In the genomic region with DNA sequence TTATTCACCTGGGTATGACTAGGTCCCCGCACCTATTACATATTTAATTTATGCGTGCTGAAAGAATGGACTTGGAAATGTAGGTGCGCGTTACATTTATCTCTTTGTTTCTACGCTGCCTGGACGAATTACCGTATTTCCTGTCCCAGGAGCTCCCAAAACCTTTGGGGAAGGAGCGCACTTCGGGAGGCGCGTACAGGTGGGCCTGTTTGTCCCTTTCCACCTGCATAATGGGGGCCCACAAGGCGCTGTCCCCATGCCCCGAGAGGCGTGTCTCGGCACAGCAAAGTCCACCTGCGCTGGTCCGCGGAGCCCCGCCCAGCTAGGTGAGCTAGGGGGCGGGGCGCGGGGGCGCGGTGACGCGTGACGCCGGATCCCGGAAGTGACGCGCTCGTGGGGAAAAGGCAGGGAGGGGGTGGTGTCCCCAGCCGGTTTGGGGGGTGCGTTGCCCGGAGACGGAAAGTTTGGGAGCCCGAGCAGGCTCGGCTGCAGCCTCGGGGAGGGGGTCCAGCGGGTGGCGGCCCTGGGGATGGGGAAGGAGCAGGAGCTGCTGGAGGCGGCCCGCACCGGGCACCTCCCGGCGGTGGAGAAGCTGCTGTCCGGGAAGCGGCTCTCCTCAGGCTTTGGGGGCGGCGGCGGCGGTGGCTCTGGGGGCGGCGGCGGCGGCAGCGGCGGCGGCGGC, we compare ENCODE assay signal across 1 cellular context.
TF ChIP-seq lines count a peak whose summit lies in the region.

ANKS1A (plus strand) TSS at position 382 of the 682 bp plus-strand sequence; CDS start at position 530, 148 bp downstream.

TF ChIP-seq in GM12878, 131 proteins besides CTCF, POLR2A, EP300 and RAD21 (continues in another document):
- no peak for TF ChIP-seq KAT2A (conservative IDR thresholded peaks at IDR 0.05; ENCODE audit: control insufficient read depth, low read depth, low read length)
- TF ChIP-seq ZBTB33 (IDR thresholded peaks at IDR 0.05), result no peak
- no peak for TF ChIP-seq ZNF687 (IDR thresholded peaks at IDR 0.05)
- TF ChIP-seq NKRF (conservative IDR thresholded peaks at IDR 0.05), result peak; percentile 70; the same call in 1 of the 2 replicates
- no peak for TF ChIP-seq NFIC (IDR thresholded peaks at IDR 0.05; ENCODE audit: low read depth, low read length)
- peak; percentile 65; the same call in 1 of the 2 replicates for TF ChIP-seq GATAD2B (conservative IDR thresholded peaks at IDR 0.05; ENCODE audit: low read depth)
- TF ChIP-seq STAT1 (conservative IDR thresholded peaks at IDR 0.05), result no peak
- peak; percentile 21 for TF ChIP-seq E4F1 (IDR thresholded peaks at IDR 0.05; ENCODE audit: borderline replicate concordance, partially characterized antibody)
- no peak; the same call in 1 of the 2 replicates for TF ChIP-seq BACH1 (IDR thresholded peaks at IDR 0.05; ENCODE audit: borderline replicate concordance)
- no peak for TF ChIP-seq BCL3 (IDR thresholded peaks at IDR 0.05; ENCODE audit: borderline replicate concordance, insufficient read depth, low read depth, low read length, poor library complexity, severe bottlenecking)
- TF ChIP-seq, protein P1, sequence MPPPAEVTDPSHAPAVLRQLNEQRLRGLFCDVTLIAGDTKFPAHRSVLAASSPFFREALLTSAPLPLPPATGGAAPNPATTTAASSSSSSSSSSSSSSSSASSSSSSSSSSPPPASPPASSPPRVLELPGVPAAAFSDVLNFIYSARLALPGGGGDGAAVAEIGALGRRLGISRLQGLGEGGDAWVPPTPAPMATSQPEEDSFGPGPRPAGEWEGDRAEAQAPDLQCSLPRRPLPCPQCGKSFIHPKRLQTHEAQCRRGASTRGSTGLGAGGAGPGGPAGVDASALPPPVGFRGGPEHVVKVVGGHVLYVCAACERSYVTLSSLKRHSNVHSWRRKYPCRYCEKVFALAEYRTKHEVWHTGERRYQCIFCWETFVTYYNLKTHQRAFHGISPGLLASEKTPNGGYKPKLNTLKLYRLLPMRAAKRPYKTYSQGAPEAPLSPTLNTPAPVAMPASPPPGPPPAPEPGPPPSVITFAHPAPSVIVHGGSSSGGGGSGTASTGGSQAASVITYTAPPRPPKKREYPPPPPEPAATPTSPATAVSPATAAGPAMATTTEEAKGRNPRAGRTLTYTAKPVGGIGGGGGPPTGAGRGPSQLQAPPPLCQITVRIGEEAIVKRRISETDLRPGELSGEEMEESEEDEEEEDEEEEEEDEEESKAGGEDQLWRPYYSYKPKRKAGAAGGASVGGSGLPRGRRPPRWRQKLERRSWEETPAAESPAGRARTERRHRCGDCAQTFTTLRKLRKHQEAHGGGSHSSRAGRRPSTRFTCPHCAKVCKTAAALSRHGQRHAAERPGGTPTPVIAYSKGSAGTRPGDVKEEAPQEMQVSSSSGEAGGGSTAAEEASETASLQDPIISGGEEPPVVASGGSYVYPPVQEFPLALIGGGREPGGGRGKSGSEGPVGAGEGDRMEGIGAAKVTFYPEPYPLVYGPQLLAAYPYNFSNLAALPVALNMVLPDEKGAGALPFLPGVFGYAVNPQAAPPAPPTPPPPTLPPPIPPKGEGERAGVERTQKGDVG (CRISPR knock-in tag; IDR thresholded peaks at IDR 0.05), result no peak
- TF ChIP-seq, protein P2, sequence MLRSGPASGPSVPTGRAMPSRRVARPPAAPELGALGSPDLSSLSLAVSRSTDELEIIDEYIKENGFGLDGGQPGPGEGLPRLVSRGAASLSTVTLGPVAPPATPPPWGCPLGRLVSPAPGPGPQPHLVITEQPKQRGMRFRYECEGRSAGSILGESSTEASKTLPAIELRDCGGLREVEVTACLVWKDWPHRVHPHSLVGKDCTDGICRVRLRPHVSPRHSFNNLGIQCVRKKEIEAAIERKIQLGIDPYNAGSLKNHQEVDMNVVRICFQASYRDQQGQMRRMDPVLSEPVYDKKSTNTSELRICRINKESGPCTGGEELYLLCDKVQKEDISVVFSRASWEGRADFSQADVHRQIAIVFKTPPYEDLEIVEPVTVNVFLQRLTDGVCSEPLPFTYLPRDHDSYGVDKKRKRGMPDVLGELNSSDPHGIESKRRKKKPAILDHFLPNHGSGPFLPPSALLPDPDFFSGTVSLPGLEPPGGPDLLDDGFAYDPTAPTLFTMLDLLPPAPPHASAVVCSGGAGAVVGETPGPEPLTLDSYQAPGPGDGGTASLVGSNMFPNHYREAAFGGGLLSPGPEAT (IDR thresholded peaks at IDR 0.05; ENCODE audit: low read depth), result peak; percentile 28; the same call in 1 of the 2 replicates
- 0 out of 2 replicates have a peak, but pooled peaks have one; percentile 60 for TF ChIP-seq DPF2 (IDR thresholded peaks at IDR 0.05)
- peak; percentile 22; the same call in 1 of the 2 replicates for TF ChIP-seq SMARCA5 (IDR thresholded peaks at IDR 0.05)
- TF ChIP-seq ZSCAN29 (IDR thresholded peaks at IDR 0.05), result no peak
- no peak for TF ChIP-seq TCF7 (IDR thresholded peaks at IDR 0.05; ENCODE audit: borderline replicate concordance)
- no peak for TF ChIP-seq WRNIP1 (IDR thresholded peaks at IDR 0.05; ENCODE audit: borderline replicate concordance, low read depth, low read length)
- no peak for TF ChIP-seq KLF5 (IDR thresholded peaks at IDR 0.05; ENCODE audit: partially characterized antibody)
- peak; percentile 25; the same call in 1 of the 2 replicates for TF ChIP-seq RFX5 (IDR thresholded peaks at IDR 0.05; ENCODE audit: low read depth, low read length)
- TF ChIP-seq, protein P3, sequence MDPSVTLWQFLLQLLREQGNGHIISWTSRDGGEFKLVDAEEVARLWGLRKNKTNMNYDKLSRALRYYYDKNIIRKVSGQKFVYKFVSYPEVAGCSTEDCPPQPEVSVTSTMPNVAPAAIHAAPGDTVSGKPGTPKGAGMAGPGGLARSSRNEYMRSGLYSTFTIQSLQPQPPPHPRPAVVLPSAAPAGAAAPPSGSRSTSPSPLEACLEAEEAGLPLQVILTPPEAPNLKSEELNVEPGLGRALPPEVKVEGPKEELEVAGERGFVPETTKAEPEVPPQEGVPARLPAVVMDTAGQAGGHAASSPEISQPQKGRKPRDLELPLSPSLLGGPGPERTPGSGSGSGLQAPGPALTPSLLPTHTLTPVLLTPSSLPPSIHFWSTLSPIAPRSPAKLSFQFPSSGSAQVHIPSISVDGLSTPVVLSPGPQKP (IDR thresholded peaks at IDR 0.05; ENCODE audit: low read depth, low read length), result peak; percentile 59; the same call in 1 of the 2 replicates
- TF ChIP-seq RUNX3 (IDR thresholded peaks at IDR 0.05; ENCODE audit: low read length), result no peak
- TF ChIP-seq HDGF (IDR thresholded peaks at IDR 0.05), result no peak
- TF ChIP-seq ATF7 (IDR thresholded peaks at IDR 0.05; ENCODE audit: low read depth), result no peak
- no peak for TF ChIP-seq MEF2B (IDR thresholded peaks at IDR 0.05; ENCODE audit: partially characterized antibody, poor library complexity, severe bottlenecking)
- TF ChIP-seq NFXL1 (IDR thresholded peaks at IDR 0.05; ENCODE audit: borderline replicate concordance), result no peak
- 0 out of 2 replicates have a peak, but pooled peaks have one; percentile 32 for TF ChIP-seq ASH2L (IDR thresholded peaks at IDR 0.05; ENCODE audit: borderline replicate concordance, low read depth)
- no peak for TF ChIP-seq ZBED1 (IDR thresholded peaks at IDR 0.05; ENCODE audit: borderline replicate concordance)
- no peak for TF ChIP-seq MYB (IDR thresholded peaks at IDR 0.05; ENCODE audit: borderline replicate concordance, low read depth, low read length)
- 0 out of 2 replicates have a peak, but pooled peaks have one; percentile 16 for TF ChIP-seq TCF3 (IDR thresholded peaks at IDR 0.05; ENCODE audit: borderline replicate concordance, insufficient read depth, low read depth, low read length)
- TF ChIP-seq ZNF207 (IDR thresholded peaks at IDR 0.05; ENCODE audit: borderline replicate concordance), result no peak
- TF ChIP-seq RBBP5 (conservative IDR thresholded peaks at IDR 0.05), result no peak
- no peak for TF ChIP-seq RCOR1 (conservative IDR thresholded peaks at IDR 0.05; ENCODE audit: low read depth, low read length)
- no peak for TF ChIP-seq IRF5 (IDR thresholded peaks at IDR 0.05; ENCODE audit: borderline replicate concordance)
- TF ChIP-seq CREB1 (IDR thresholded peaks at IDR 0.05; ENCODE audit: low read depth), result peak; percentile 95
- peak; percentile 64; the same call in 1 of the 2 replicates for TF ChIP-seq SIN3A (IDR thresholded peaks at IDR 0.05; ENCODE audit: low read depth, low read length)
